In the genomic region with DNA sequence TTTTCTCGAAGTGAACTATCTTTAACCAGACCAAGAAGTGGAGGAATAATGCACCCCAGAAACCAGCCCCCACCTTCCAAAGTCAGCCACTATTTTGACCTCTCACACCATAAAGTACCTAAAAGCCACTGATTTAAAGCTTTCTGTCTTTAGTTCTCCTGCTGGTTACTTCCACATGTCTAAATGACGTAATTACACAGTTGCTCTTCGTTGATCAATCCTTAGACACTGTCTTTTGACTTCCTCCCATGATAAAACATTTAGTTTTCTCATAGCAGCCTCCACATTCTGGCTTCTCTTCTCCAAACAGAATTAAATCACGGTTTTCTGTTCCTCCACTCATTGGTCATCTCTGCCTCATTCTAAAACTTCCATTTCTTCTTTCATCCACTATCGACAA, we compare ENCODE assay signal across 7 cellular contexts.
"Had no signal": no experiment of that assay in that cellular context is flagged by ENCODE, and none has a peak within 500 bp of the region (broad histone marks: within the 10 kb centered on the region; RNA-seq: fewer than 3 reads in every experiment).

No MANE protein-coding gene starts in this region.

- H3K9me3 Mint-ChIP-seq: GM23338, H9 had no signal

- H2AFZ ChIP-seq: GM23338 had no signal

- DNase-seq: H9, HCEC 1CT, HFFc6, KBM-7 had no signal

- H3K4me1 Mint-ChIP-seq: IgD-negative memory B cell had no signal

- H3K4me2 ChIP-seq: GM23338, KMS-11 had no signal

- H3K4me3 ChIP-seq: GM23338 had no signal

- H3K36me3 Mint-ChIP-seq: IgD-negative memory B cell had no signal

- H3K9ac ChIP-seq: KMS-11 had no signal

- H3K4me3 Mint-ChIP-seq: GM23338, H9, HFFc6, IgD-negative memory B cell had no signal

- H3K27ac ChIP-seq: KMS-11 had no signal

- H3K27ac Mint-ChIP-seq: GM23338, H9, HFFc6, IgD-negative memory B cell had no signal

- ATAC-seq: GM23338 had no signal
